In genomic region chr13:98190889-98191444, GRCh38 we compare ENCODE assay signal across 27 cellular contexts. TPM values are rescaled to one million over a fixed set of nuclear protein-coding genes. Genes with fewer than 3 reads are reported as not detected.
DNase-seq lines count a peak whose midpoint lies in the region; ATAC-seq, FAIRE-seq and TF ChIP-seq lines count a peak whose summit lies in the region.
"Had no signal": no experiment of that assay in that cellular context is flagged by ENCODE, and none has a peak within 500 bp of the region (broad histone marks: within the 10 kb centered on the region; RNA-seq: fewer than 3 reads in every experiment).

No MANE protein-coding gene starts in this region.

- H3K4me1 ChIP-seq in BE2C, result peaks cover 34% of the 10 kb centered on the region
- H3K4me1 ChIP-seq in HepG2 (ENCODE audit: insufficient read depth, low read length), result peaks cover 76% of the 10 kb centered on the region
- peaks cover 11 to 28% (median 18%) of the 10 kb centered on the region in 3 donors for H3K4me1 ChIP-seq in pancreas
- peaks cover 0 to 40% (median 23%) of the 10 kb centered on the region in 12 donors for H3K4me1 ChIP-seq in heart left ventricle

- H3K27ac Mint-ChIP-seq in natural killer cell, result no peak overlapping the region
- H3K27ac Mint-ChIP-seq: CD8-positive, alpha-beta memory T cell had no signal

- TF ChIP-seq EP300 in HepG2 (IDR thresholded peaks at IDR 0.05; ENCODE audit: low read depth in 2 of 2, low read length in 2 of 2) (peak in 1 of 2 experiments; percentile 24; a peak in 1 of 4 replicates), HepG2 (CRISPR knock-in tag; IDR thresholded peaks at IDR 0.05; ENCODE audit: borderline replicate concordance) (no peak)

- H3K4me3 ChIP-seq in BE2C (ENCODE audit: low read depth, low read length) (no peak overlapping the region), coronary artery (peak overlapping the region; percentile 54), HepG2 (replicated peaks in 1 of 3; ENCODE audit: insufficient read depth in 1 of 3, low read depth in 2 of 3, low read length in 3 of 3) (peak overlapping the region in 1 of 3 experiments; percentile 41; a peak in 1 of 6 replicates), pancreas (no peak overlapping the region), heart left ventricle (peak overlapping the region in 1 of 12 donors; percentile 23)
- H3K4me3 ChIP-seq: SK-N-MC had no signal

- no peak overlapping the region for H3K9ac ChIP-seq in HepG2 (ENCODE audit: insufficient read depth, low read depth, low read length)
- H3K9ac ChIP-seq: KMS-11 had no signal

- H3K27ac ChIP-seq in coronary artery (peak overlapping the region; percentile 28 to 59), HepG2 (ENCODE audit: extremely low read length, insufficient read depth, low read length) (peak overlapping the region; percentile 64), pancreas (no peak overlapping the region), heart left ventricle (no peak overlapping the region)
- H3K27ac ChIP-seq: 22Rv1, C4-2B, HL-60, KMS-11, RWPE1, SK-N-MC had no signal

- FAIRE-seq in HepG2 (lab: Jason Lieb, UNC) (no peak), pancreas (lab: Jason Lieb, UNC) (no peak)
- FAIRE-seq: GM18507 had no signal

- H3K36me3 Mint-ChIP-seq in natural killer cell, result no peaks in the 10 kb centered on the region
- H3K36me3 Mint-ChIP-seq: CD8-positive, alpha-beta memory T cell had no signal

- H3K4me1 Mint-ChIP-seq in natural killer cell, result no peaks in the 10 kb centered on the region
- H3K4me1 Mint-ChIP-seq: CD8-positive, alpha-beta memory T cell had no signal

- intact Hi-C loops in HepG2 (cut with micrococcal nuclease; ENCODE audit: unreplicated experiment) (no loop called here), pancreas (cut with DNase I) (no loop called here), heart left ventricle (cut with DNase I) (no loop called here), natural killer cell (cut with micrococcal nuclease) (no loop called here)

- no peak for TF ChIP-seq RAD21 in HepG2 (CRISPR knock-in tag; IDR thresholded peaks at IDR 0.05)

- CTCF ChIA-PET in HepG2 (lab: Yijun Ruan, JAX; ENCODE audit: low intra/inter-chr PET ratio, low total read pairs), result no interaction called here

- H3K9me3 Mint-ChIP-seq in natural killer cell, result no peaks in the 10 kb centered on the region

- ATAC-seq in HepG2 (peak; percentile 75), pancreas (peak; percentile 36 to 59 (median 49)), heart left ventricle (no peak), HG02938 (IDR thresholded peaks at IDR 0.05; ENCODE audit: unreplicated experiment) (no peak), GM19324 (IDR thresholded peaks at IDR 0.05; ENCODE audit: low FRiP score, unreplicated experiment) (no peak), natural killer cell (no peak)

- in situ Hi-C loops in HepG2 (cut with HindIII; ENCODE audit: extremely low pct_ligation_motif_present, low pct_unique_long_range_greater_than_20kb), result no loop called here

- BruUV-seq in HepG2 (replicated peaks; lab: Mats Ljungman, UMichigan), result no TSS peak

- TF ChIP-seq CTCF in BE2C (IDR thresholded peaks at IDR 0.05; ENCODE audit: low read depth, low read length) (no peak), coronary artery (IDR thresholded peaks at IDR 0.05) (no peak), HepG2 (CRISPR knock-in tag; IDR thresholded peaks at IDR 0.05) (no peak), pancreas (IDR thresholded peaks at IDR 0.05) (no peak), heart left ventricle (IDR thresholded peaks at IDR 0.05) (no peak), natural killer cell (IDR thresholded peaks at IDR 0.05) (no peak)

- H3K27me3 ChIP-seq in BE2C (no peaks in the 10 kb centered on the region), HepG2 (ENCODE audit: control insufficient read depth in 1 of 2, insufficient read depth in 2 of 2, low read length in 2 of 2) (no peaks in the 10 kb centered on the region), pancreas (no peaks in the 10 kb centered on the region), heart left ventricle (no peaks in the 10 kb centered on the region)

- no peak overlapping the region for H2AFZ ChIP-seq in HepG2 (ENCODE audit: low read length)

- TF ChIP-seq POLR2A in HepG2 (IDR thresholded peaks at IDR 0.05; ENCODE audit: insufficient read depth in 1 of 2, low read depth in 2 of 2, low read length in 2 of 2) (no peak), heart left ventricle (IDR thresholded peaks at IDR 0.05) (no peak)

- H3K27me3 Mint-ChIP-seq in natural killer cell (ENCODE audit: low read depth in 2 of 2), result no peaks in the 10 kb centered on the region

- H3K9me3 ChIP-seq in BE2C, result no peaks in the 10 kb centered on the region
- H3K9me3 ChIP-seq in HepG2 (ENCODE audit: low read length), result no peaks in the 10 kb centered on the region
- H3K9me3 ChIP-seq in pancreas, result no peaks in the 10 kb centered on the region
- no peaks in the 10 kb centered on the region for H3K9me3 ChIP-seq in heart left ventricle

- H3K4me3 Mint-ChIP-seq in natural killer cell, result no peak overlapping the region
- H3K4me3 Mint-ChIP-seq: CD8-positive, alpha-beta memory T cell had no signal

- peak overlapping the region; percentile 56 for H3K4me2 ChIP-seq in HepG2 (ENCODE audit: low read depth, low read length)
- H3K4me2 ChIP-seq: KMS-11 had no signal

- H4K20me1 ChIP-seq in HepG2 (ENCODE audit: insufficient read depth, low read length), result peaks cover 87% of the 10 kb centered on the region

- DNase-seq in BE2C, result peak; percentile 65
- DNase-seq in coronary artery (ENCODE audit: low spot score), result no peak
- DNase-seq in HepG2 (ENCODE audit: low spot score), result peak; percentile 45
- peak in 2 of 6 donors; percentile 42 to 79 for DNase-seq in pancreas
- DNase-seq in heart left ventricle, result no peak
- no peak for DNase-seq in natural killer cell
- DNase-seq: Calu3; CD8-positive, alpha-beta memory T cell; GDM1; NCI-H1105; NCI-H2029 treated with DMSO at 0.1 percent for 48 hours; NCI-H226; NCI-H510A treated with DMSO at 0.1 percent for 48 hours; NCI-H748 treated with DMSO at 0.1 percent for 48 hours; NK-92 treated with Interleukin-12 subunit alpha and Interleukin-12 subunit beta, amount 100 ng/mL, for 24 hours; SHP77 treated with DMSO at 0.1 percent for 48 hours had no signal

- no peaks in the 10 kb centered on the region for H3K36me3 ChIP-seq in BE2C
- H3K36me3 ChIP-seq in HepG2 (replicated peaks in 1 of 2; ENCODE audit: control insufficient read depth in 1 of 2, insufficient read depth in 2 of 2, low read length in 2 of 2), result peaks cover 2 to 8% of the 10 kb centered on the region in 2 experiments; a peak in 3 of 5 replicates
- no peaks in the 10 kb centered on the region for H3K36me3 ChIP-seq in pancreas
- no peaks in the 10 kb centered on the region for H3K36me3 ChIP-seq in heart left ventricle

- WGBS in HepG2 (ENCODE audit: low lambda C conversion rate), result 48% methylated on average over 11 of the region's 11 CpGs
- 39 to 45% methylated on average over 11 of the region's 11 CpGs for WGBS in pancreas, 2 donors
- WGBS in heart left ventricle, 4 donors, result 68 to 69% (median 69%) methylated on average over 11 of the region's 11 CpGs

- peaks cover 95% of the 10 kb centered on the region for H3K79me2 ChIP-seq in HepG2 (ENCODE audit: insufficient read depth, low read length)

- POLR2A ChIA-PET in HepG2 (lab: Yijun Ruan, JAX), result interaction anchor here (1.3 kb wide), 1 partner anchor 75 kb away, joined by 6 read pairs; no protein-coding TSS in a partner anchor

RNA-seq across cellular contexts. Expression of gene RNF113B, which starts 13.9 kb away (rescaled TPM):
- not detected for polyA plus RNA-seq in BE2C (2012; ENCODE audit: insufficient read depth, insufficient read length, low read depth)
- total RNA-seq in HepG2 (2016; rRNA removed; fragmentation: Illumina TruSeq; extraction: Trizol) (not detected in 2 replicates), pancreas (not detected), heart left ventricle (not detected), natural killer cell (not detected)
- total RNA-seq in HepG2 (2016; cell fraction: cytosol; rRNA removed; fragmentation: Illumina TruSeq; extraction: Trizol; ENCODE audit: low read depth), result not detected in 2 replicates
- not detected in 2 replicates for total RNA-seq in HepG2 (2016; cell fraction: insoluble cytoplasmic fraction; rRNA removed; fragmentation: Illumina TruSeq; extraction: Trizol)
- not detected in 2 replicates for total RNA-seq in HepG2 (2016; cell fraction: membrane; rRNA removed; fragmentation: Illumina TruSeq; extraction: Trizol)
- total RNA-seq in HepG2 (2016; cell fraction: nucleus; rRNA removed; fragmentation: Illumina TruSeq; extraction: Trizol), result not detected in 2 replicates
- polyA plus RNA-seq in HepG2 (2011; rRNA removed) (not detected in 2 replicates), pancreas (not detected), heart left ventricle (not detected)
- polyA plus RNA-seq in HepG2 (2011; cell fraction: cytosol; rRNA removed), result not detected in 2 replicates
- not detected in 2 replicates for polyA plus RNA-seq in HepG2 (2011; cell fraction: nucleus; rRNA removed)
- polyA plus RNA-seq in HepG2 (2012), result 0.15 TPM in 1 of 2 replicates, not detected in the other
- not detected in 2 replicates for polyA plus RNA-seq in HepG2 (2016; cell fraction: cytosol; fragmentation: Illumina TruSeq; extraction: Trizol; ENCODE audit: low read depth)
- not detected in 2 replicates for polyA plus RNA-seq in HepG2 (2016; cell fraction: insoluble cytoplasmic fraction; fragmentation: Illumina TruSeq; extraction: Trizol; ENCODE audit: low read depth)
- not detected in 2 replicates for polyA plus RNA-seq in HepG2 (2016; cell fraction: membrane; fragmentation: Illumina TruSeq; extraction: Trizol; ENCODE audit: low read depth)
- not detected in 2 replicates for polyA plus RNA-seq in HepG2 (2016; cell fraction: nucleus; fragmentation: Illumina TruSeq; extraction: Trizol; ENCODE audit: insufficient read depth, low read depth)
- polyA minus RNA-seq in HepG2 (2011; rRNA and poly(A)+ RNA removed; ENCODE audit: low replicate concordance), result not detected in 2 replicates
- polyA minus RNA-seq in HepG2 (2011; cell fraction: cytosol; rRNA and poly(A)+ RNA removed), result not detected in 2 replicates
- polyA minus RNA-seq in HepG2 (2011; cell fraction: nucleus; rRNA and poly(A)+ RNA removed), result not detected in 2 replicates
- total RNA-seq: Calu3; CD8-positive, alpha-beta memory T cell; H4; HT1080 had no signal
- polyA plus RNA-seq: CD8-positive, alpha-beta memory T cell had no signal

RNA-seq across cellular contexts. Expression of gene FARP1, which starts 48.1 kb away (rescaled TPM):
- polyA plus RNA-seq in BE2C (2012; ENCODE audit: insufficient read depth, insufficient read length, low read depth), result 78.2 TPM
- total RNA-seq in HepG2 (2016; rRNA removed; fragmentation: Illumina TruSeq; extraction: Trizol) (70.1 and 70.6 TPM in 2 replicates), pancreas (10 to 100 TPM; 49.9 to 95.1 (median 63.8) TPM), heart left ventricle (10 to 100 TPM in 8 of 9 donors, 1 to 10 TPM in 1; 9.4 to 51.8 (median 28.0) TPM), natural killer cell (1 to 10 TPM in 2 of 3 donors, under 1 TPM in 1; 0.71 to 1.2 (median 1.1) TPM)
- total RNA-seq in HepG2 (2016; cell fraction: cytosol; rRNA removed; fragmentation: Illumina TruSeq; extraction: Trizol; ENCODE audit: low read depth), result 91.6 and 94.1 TPM in 2 replicates
- total RNA-seq in HepG2 (2016; cell fraction: insoluble cytoplasmic fraction; rRNA removed; fragmentation: Illumina TruSeq; extraction: Trizol), result 64.4 and 75.8 TPM in 2 replicates
- 122 and 143 TPM in 2 replicates for total RNA-seq in HepG2 (2016; cell fraction: membrane; rRNA removed; fragmentation: Illumina TruSeq; extraction: Trizol)
- total RNA-seq in HepG2 (2016; cell fraction: nucleus; rRNA removed; fragmentation: Illumina TruSeq; extraction: Trizol), result 136 and 157 TPM in 2 replicates
- polyA plus RNA-seq in HepG2 (2011; rRNA removed) (109 and 126 TPM in 2 replicates), pancreas (10 to 100 TPM; 30.8 to 33.4 TPM), heart left ventricle (10 to 100 TPM in 1 of 2 donors, 1 to 10 TPM in 1; 7.7 to 18.4 TPM)
- 71.5 and 112 TPM in 2 replicates for polyA plus RNA-seq in HepG2 (2011; cell fraction: cytosol; rRNA removed)
- 463 and 562 TPM in 2 replicates for polyA plus RNA-seq in HepG2 (2011; cell fraction: nucleus; rRNA removed)
- 322 and 394 TPM in 2 replicates for polyA plus RNA-seq in HepG2 (2012)
- 109 and 112 TPM in 2 replicates for polyA plus RNA-seq in HepG2 (2016; cell fraction: cytosol; fragmentation: Illumina TruSeq; extraction: Trizol; ENCODE audit: low read depth)
- 77.6 and 113 TPM in 2 replicates for polyA plus RNA-seq in HepG2 (2016; cell fraction: insoluble cytoplasmic fraction; fragmentation: Illumina TruSeq; extraction: Trizol; ENCODE audit: low read depth)
- polyA plus RNA-seq in HepG2 (2016; cell fraction: membrane; fragmentation: Illumina TruSeq; extraction: Trizol; ENCODE audit: low read depth), result 192 and 207 TPM in 2 replicates
- polyA plus RNA-seq in HepG2 (2016; cell fraction: nucleus; fragmentation: Illumina TruSeq; extraction: Trizol; ENCODE audit: insufficient read depth, low read depth), result 224 and 256 TPM in 2 replicates
- polyA minus RNA-seq in HepG2 (2011; rRNA and poly(A)+ RNA removed; ENCODE audit: low replicate concordance), result 0.68 and 162 TPM in 2 replicates
- 152 and 206 TPM in 2 replicates for polyA minus RNA-seq in HepG2 (2011; cell fraction: cytosol; rRNA and poly(A)+ RNA removed)
- 598 and 660 TPM in 2 replicates for polyA minus RNA-seq in HepG2 (2011; cell fraction: nucleus; rRNA and poly(A)+ RNA removed)

Comparison
In these comparisons a context has a peak if more than half of its experiments do, and no peak if none do; other contexts are left out.
1. DNase-seq: peak in BE2C (single experiment) and HepG2 (single experiment); none in coronary artery (single experiment), heart left ventricle (0 of 5) and natural killer cell (single experiment).
2. H3K27ac ChIP-seq: peak in coronary artery (2 of 2) and HepG2 (single experiment); none in pancreas (0 of 4) and heart left ventricle (0 of 12).
3. ATAC-seq: peak in HepG2 (single experiment) and pancreas (4 of 4); none in heart left ventricle (0 of 4), HG02938 (single experiment), GM19324 (single experiment) and natural killer cell (0 of 3).
4. RNA of gene FARP1, which starts 48.1 kb away (total RNA-seq): 64.4 to 157 TPM in HepG2, 49.9 to 95.1 TPM in pancreas and 9.4 to 51.8 TPM in heart left ventricle; 0.71 to 1.2 TPM in natural killer cell; every median in the first group is over 4 times any median in the second.